ENCODE assay signal across 8 cellular contexts in genomic region chr14:92613008-92613658, GRCh38.
A peak's percentile ranks its signal among the peaks of the same experiment; 100 is the strongest.
DNase-seq lines count a peak whose midpoint lies in the region; TF ChIP-seq lines count a peak whose summit lies in the region.

No MANE protein-coding gene starts in this region.

- WGBS in smooth muscle cell (ENCODE audit: low lambda C conversion rate), result 59% methylated on average over 11 of the region's 11 CpGs

- H3K9me3 ChIP-seq in fibroblast of lung (ENCODE audit: control insufficient read depth, insufficient read depth, low read depth, low read length) (no peaks in the 10 kb centered on the region), smooth muscle cell (replicated peaks; ENCODE audit: low read depth) (no peaks in the 10 kb centered on the region)

- H3K27ac ChIP-seq in fibroblast of lung (ENCODE audit: insufficient read depth, low read length) (no peak overlapping the region), smooth muscle cell (ENCODE audit: low read depth) (no peak overlapping the region)

- peak; percentile 57 for DNase-seq in ELR (ENCODE audit: low read depth)
- peak; percentile 68 for DNase-seq in NCI-H1694 (lab: John Stamatoyannopoulos, UW)
- DNase-seq in activated CD8-positive, alpha-beta memory T cell treated with anti-CD3 and anti-CD28 coated beads, Interleukin-2, amount 50 U/mL, for 4 hours, result peak; percentile 69
- peak in 1 of 2 donors; percentile 34 for DNase-seq in fibroblast of lung (ENCODE audit: low read depth in 2 of 2)
- DNase-seq in smooth muscle cell (lab: John Stamatoyannopoulos, UW; ENCODE audit: unreplicated experiment), result no peak
- no peak for DNase-seq in inferior parietal cortex (ENCODE audit: extremely low spot score)
- DNase-seq in NCI-H2227 treated with DMSO at 0.1 percent for 48 hours (lab: John Stamatoyannopoulos, UW), result no peak
- DNase-seq in AG08396 (ENCODE audit: low spot score), result no peak

- peak; percentile 45 to 79 for TF ChIP-seq CTCF in fibroblast of lung (conservative IDR thresholded peaks at IDR 0.05 in 1 of 2, IDR thresholded peaks at IDR 0.05 in 1 of 2; ENCODE audit: low read depth in 1 of 2, low read length in 2 of 2)
- TF ChIP-seq CTCF in smooth muscle cell (IDR thresholded peaks at IDR 0.05; ENCODE audit: borderline replicate concordance, insufficient read depth, poor library complexity, severe bottlenecking), result peak; percentile 62

- H3F3A ChIP-seq in smooth muscle cell (ENCODE audit: low read depth), result no peaks in the 10 kb centered on the region

- no peak overlapping the region for H3K4me2 ChIP-seq in fibroblast of lung (ENCODE audit: extremely low read depth, insufficient read depth, low read length)
- no peak overlapping the region for H3K4me2 ChIP-seq in smooth muscle cell

- H3K4me3 ChIP-seq in fibroblast of lung (replicated peaks in 1 of 4; ENCODE audit: control extremely low read depth in 1 of 4, insufficient read depth in 1 of 4, low read depth in 3 of 4, low read length in 4 of 4) (no peak overlapping the region), smooth muscle cell (no peak overlapping the region)

- H3K79me2 ChIP-seq in fibroblast of lung (ENCODE audit: control insufficient read depth, insufficient read depth, low read length) (no peaks in the 10 kb centered on the region), smooth muscle cell (ENCODE audit: low read depth) (no peaks in the 10 kb centered on the region)

- H3K27me3 ChIP-seq in fibroblast of lung (ENCODE audit: control insufficient read depth, insufficient read depth, low read length) (no peaks in the 10 kb centered on the region), smooth muscle cell (ENCODE audit: low read depth) (no peaks in the 10 kb centered on the region)

- no peaks in the 10 kb centered on the region for H4K20me1 ChIP-seq in fibroblast of lung (ENCODE audit: control insufficient read depth, extremely low read depth, insufficient read depth, low read length)
- no peaks in the 10 kb centered on the region for H4K20me1 ChIP-seq in smooth muscle cell (ENCODE audit: low read depth)

- H3K4me1 ChIP-seq in fibroblast of lung (ENCODE audit: control insufficient read depth, extremely low read depth, insufficient read depth, low read length), result no peaks in the 10 kb centered on the region
- H3K4me1 ChIP-seq in smooth muscle cell (ENCODE audit: low read depth), result no peaks in the 10 kb centered on the region

- H3K9ac ChIP-seq in fibroblast of lung (ENCODE audit: insufficient read depth, low read length) (no peak overlapping the region), smooth muscle cell (ENCODE audit: low read depth) (no peak overlapping the region)

- H3K36me3 ChIP-seq in fibroblast of lung (ENCODE audit: control insufficient read depth, insufficient read depth, low read length), result no peaks in the 10 kb centered on the region
- H3K36me3 ChIP-seq in smooth muscle cell (ENCODE audit: low read depth), result no peaks in the 10 kb centered on the region

- H2AFZ ChIP-seq in fibroblast of lung (ENCODE audit: low read length) (no peak overlapping the region), smooth muscle cell (ENCODE audit: low read depth) (no peak overlapping the region)

Comparison
In these comparisons a context has a peak if more than half of its experiments do, and no peak if none do; other contexts are left out.
1. DNase-seq: peak in ELR (single experiment), NCI-H1694 (single experiment) and activated CD8-positive, alpha-beta memory T cell treated with anti-CD3 and anti-CD28 coated beads, Interleukin-2, amount 50 U/mL, for 4 hours (single experiment); none in smooth muscle cell (single experiment), inferior parietal cortex (single experiment), NCI-H2227 treated with DMSO at 0.1 percent for 48 hours (single experiment) and AG08396 (single experiment).